ENCODE assay signal across 9 cellular contexts in the genomic region with DNA sequence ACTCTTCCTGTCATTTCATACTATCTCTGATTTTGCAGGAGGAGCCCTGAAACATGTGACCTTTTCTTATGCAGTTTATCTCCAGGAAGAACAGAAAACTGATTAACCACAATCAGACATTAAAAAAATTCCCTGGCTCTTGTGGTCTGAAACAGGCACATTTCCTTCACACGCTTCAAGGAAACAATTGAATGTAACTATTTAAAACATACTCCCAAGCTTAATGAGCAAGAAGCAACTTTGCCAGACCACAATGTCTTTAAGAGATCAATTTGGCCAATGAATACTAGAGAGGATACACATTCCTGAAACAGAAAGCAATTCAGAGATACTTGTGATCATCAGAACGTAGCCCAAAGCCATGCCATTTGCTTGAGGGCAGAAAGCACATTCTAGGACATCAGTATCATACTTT.
DNase-seq lines count a peak whose midpoint lies in the region; ATAC-seq, FAIRE-seq and TF ChIP-seq lines count a peak whose summit lies in the region.
"Had no signal": no experiment of that assay in that cellular context is flagged by ENCODE, and none has a peak within 500 bp of the region (broad histone marks: within the 10 kb centered on the region; RNA-seq: fewer than 3 reads in every experiment).

No MANE protein-coding gene starts in this region.

- H3K4me3 Mint-ChIP-seq in activated T-cell treated with anti-CD3 and anti-CD28 coated beads, Interleukin-2, amount 50 U/mL, for 72 hours: peak overlapping the region; percentile 82 to 90
- peak overlapping the region; percentile 81 to 82 for H3K4me3 Mint-ChIP-seq in effector memory CD8-positive, alpha-beta T cell

- H3K4me1 Mint-ChIP-seq in activated T-cell treated with anti-CD3 and anti-CD28 coated beads, Interleukin-2, amount 50 U/mL, for 72 hours (ENCODE audit: low read depth): peaks cover 92% of the 10 kb centered on the region
- H3K4me1 Mint-ChIP-seq in effector memory CD8-positive, alpha-beta T cell (ENCODE audit: low read depth in 2 of 2): peaks cover 81 to 87% of the 10 kb centered on the region in 2 donors

- H3K4me1 ChIP-seq in pancreas: peaks cover 0 to 4% (median 0%) of the 10 kb centered on the region in 3 donors

- no peaks in the 10 kb centered on the region for H3K36me3 ChIP-seq in pancreas

- H3K27ac Mint-ChIP-seq in activated T-cell treated with anti-CD3 and anti-CD28 coated beads, Interleukin-2, amount 50 U/mL, for 72 hours: peak overlapping the region; percentile 99
- peak overlapping the region; percentile 94 to 96 for H3K27ac Mint-ChIP-seq in effector memory CD8-positive, alpha-beta T cell

- 54 to 57% methylated on average over 2 of the region's 2 CpGs for WGBS in pancreas, 2 donors

- H3K36me3 Mint-ChIP-seq in activated T-cell treated with anti-CD3 and anti-CD28 coated beads, Interleukin-2, amount 50 U/mL, for 72 hours (ENCODE audit: insufficient read depth in 2 of 2): peaks cover 0 to 4% of the 10 kb centered on the region in 2 donors
- peaks cover 57% of the 10 kb centered on the region for H3K36me3 Mint-ChIP-seq in effector memory CD8-positive, alpha-beta T cell (ENCODE audit: insufficient read depth)

- intact Hi-C loops in pancreas (cut with DNase I): no loop called here

- H3K27ac ChIP-seq in pancreas: no peak overlapping the region

- no peak for DNase-seq in activated T-cell treated with anti-CD3 and anti-CD28 coated beads, Interleukin-2, amount 50 U/mL, for 72 hours
- no peak for DNase-seq in activated T-cell treated with anti-CD3 and anti-CD28 coated beads for 4 hours
- peak; percentile 19 for DNase-seq in HT1080 (ENCODE audit: low read depth)
- DNase-seq in effector memory CD8-positive, alpha-beta T cell: no peak
- DNase-seq in stimulated activated naive CD8-positive, alpha-beta T cell treated with anti-CD3 and anti-CD28 coated beads, Interleukin-15, Interleukin-2, amounts not matched to agents 100 U/mL and 50 U/mL, for 24 hours: no peak
- no peak for DNase-seq in NCI-H2029 treated with DMSO at 0.1 percent for 48 hours (lab: John Stamatoyannopoulos, UW)
- DNase-seq in pancreas: no peak
- DNase-seq: heart right ventricle had no signal

- TF ChIP-seq CTCF in pancreas (IDR thresholded peaks at IDR 0.05): no peak

- ATAC-seq in activated T-cell treated with anti-CD3 and anti-CD28 coated beads, Interleukin-2, amount 50 U/mL, for 72 hours (replicated peaks in 1 of 2): no peak
- ATAC-seq in effector memory CD8-positive, alpha-beta T cell (replicated peaks): no peak
- peak; percentile 24 for ATAC-seq in stimulated activated naive CD8-positive, alpha-beta T cell treated with anti-CD3 and anti-CD28 coated beads, Interleukin-15, Interleukin-2, amounts not matched to agents 100 U/mL and 50 U/mL, for 24 hours
- ATAC-seq in HG02588 (IDR thresholded peaks at IDR 0.05; ENCODE audit: unreplicated experiment) (no peak), pancreas (no peak)

- no peaks in the 10 kb centered on the region for H3K9me3 Mint-ChIP-seq in activated T-cell treated with anti-CD3 and anti-CD28 coated beads, Interleukin-2, amount 50 U/mL, for 72 hours
- H3K9me3 Mint-ChIP-seq in effector memory CD8-positive, alpha-beta T cell: no peaks in the 10 kb centered on the region

- no peak overlapping the region for H3K4me3 ChIP-seq in pancreas
- H3K4me3 ChIP-seq: heart right ventricle had no signal

- H3K9me3 ChIP-seq in pancreas: no peaks in the 10 kb centered on the region
- H3K9me3 ChIP-seq: heart right ventricle had no signal

- no peaks in the 10 kb centered on the region for H3K27me3 Mint-ChIP-seq in activated T-cell treated with anti-CD3 and anti-CD28 coated beads, Interleukin-2, amount 50 U/mL, for 72 hours (ENCODE audit: low read depth)
- H3K27me3 Mint-ChIP-seq in effector memory CD8-positive, alpha-beta T cell: no peaks in the 10 kb centered on the region

- no peak for FAIRE-seq in pancreas (lab: Jason Lieb, UNC)

- no peaks in the 10 kb centered on the region for H3K27me3 ChIP-seq in pancreas
- H3K27me3 ChIP-seq: heart right ventricle had no signal
